8 cellular contexts compared by ENCODE assay signal in the genomic region with DNA sequence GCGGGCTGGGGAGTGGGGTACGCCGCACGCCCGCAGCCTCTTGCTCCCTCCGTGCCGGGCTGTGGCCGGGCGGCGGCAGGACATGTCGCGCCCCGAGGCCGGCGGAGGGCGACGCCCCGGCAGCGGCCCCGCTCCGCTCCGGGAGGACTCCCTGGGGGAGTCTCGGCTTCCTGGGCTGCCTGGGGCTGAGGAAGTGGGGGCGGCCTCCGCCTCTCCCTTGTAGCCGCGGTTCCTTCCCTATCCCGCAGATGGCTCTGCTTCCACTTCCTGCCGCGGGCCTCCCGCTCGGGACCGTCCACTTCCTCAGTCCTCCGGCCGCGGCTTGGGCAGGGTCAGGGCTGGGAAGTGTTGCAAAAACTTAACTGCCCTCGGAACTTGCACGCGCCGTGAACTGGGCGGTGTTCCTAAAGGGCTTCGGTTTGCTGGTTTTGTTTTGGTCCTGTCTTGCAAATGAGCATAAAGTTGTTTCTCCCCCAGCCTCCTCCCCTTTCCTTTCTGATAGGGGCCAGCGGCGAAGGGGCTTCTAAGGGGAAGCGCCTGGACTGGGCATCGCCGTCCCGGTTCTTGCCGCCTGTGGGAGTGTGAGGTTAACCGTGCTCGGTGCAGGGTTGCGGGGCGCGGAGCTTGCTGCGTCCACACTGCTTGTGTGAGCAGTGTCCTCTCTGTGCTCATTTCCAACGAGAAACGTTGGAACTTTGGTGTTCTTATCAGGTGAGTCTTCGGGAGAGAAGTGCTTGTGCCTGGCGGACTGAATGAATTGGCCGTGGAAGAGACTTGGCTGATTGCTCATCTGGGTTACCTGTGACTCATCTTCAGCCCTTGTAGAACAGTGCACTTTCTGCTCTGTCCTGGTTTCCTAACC. TPM values are rescaled to one million over a fixed set of nuclear protein-coding genes. Genes with fewer than 3 reads are reported as not detected.
A peak's percentile ranks its signal among the peaks of the same experiment; 100 is the strongest.
DNase-seq lines count a peak whose midpoint lies in the region; ATAC-seq and TF ChIP-seq lines count a peak whose summit lies in the region.

No MANE protein-coding gene starts in this region.

- peaks cover 20% of the 10 kb centered on the region for H3F3A ChIP-seq in PC-9 (ENCODE audit: insufficient read depth, low read depth)

- peaks cover 6% of the 10 kb centered on the region for H3K27me3 Mint-ChIP-seq in activated naive CD8-positive, alpha-beta T cell treated with anti-CD3 and anti-CD28 coated beads for 36 hours
- peaks cover 27% of the 10 kb centered on the region for H3K27me3 Mint-ChIP-seq in neural crest cell (ENCODE audit: low read depth)

- H3K4me3 ChIP-seq in PC-9 (peak overlapping the region; percentile 80), uterus (peak overlapping the region; percentile 65 to 91)

- intact Hi-C loops in PC-9 (cut with micrococcal nuclease; ENCODE audit: unreplicated experiment), result loop anchor here (1.0 to 2.0 kb wide), 4 partner anchors 8 to 60 kb away; no protein-coding TSS in a partner anchor
- intact Hi-C loops in uterus (cut with DNase I; ENCODE audit: low total_unique reads), result no loop called here

- peak overlapping the region; percentile 79 for H2AFZ ChIP-seq in PC-9

- no TSS peak for BruUV-seq in PC-9 (replicated peaks; lab: Mats Ljungman, UMichigan)

- peaks cover 23% of the 10 kb centered on the region for H3K36me3 Mint-ChIP-seq in activated naive CD8-positive, alpha-beta T cell treated with anti-CD3 and anti-CD28 coated beads for 36 hours
- peaks cover 2% of the 10 kb centered on the region for H3K36me3 Mint-ChIP-seq in neural crest cell (ENCODE audit: low read depth)

- POLR2A ChIA-PET in PC-9 (lab: Charles Lee; ENCODE audit: unreplicated experiment), result interaction anchor here (0.7 to 1.2 kb wide), 5 partner anchors 13 to 493 kb away, joined by 3 to 23 read pairs (median 8); partner anchors contain the start of genes PTPN4 and TMEM185B

- H3K4me1 Mint-ChIP-seq in activated naive CD8-positive, alpha-beta T cell treated with anti-CD3 and anti-CD28 coated beads for 36 hours, result peaks cover 28% of the 10 kb centered on the region
- peaks cover 55% of the 10 kb centered on the region for H3K4me1 Mint-ChIP-seq in neural crest cell

- TF ChIP-seq CTCF in PC-9 (conservative IDR thresholded peaks at IDR 0.05), result no peak; the same call in 1 of the 2 replicates
- peak; percentile 53 for TF ChIP-seq CTCF in neural crest cell (conservative IDR thresholded peaks at IDR 0.05)
- TF ChIP-seq CTCF in uterus (IDR thresholded peaks at IDR 0.05), result peak in 3 of 4 experiments; percentile 29 to 57 (median 53)

- H3K9me3 ChIP-seq in PC-9 (ENCODE audit: insufficient read depth, low read depth) (no peaks in the 10 kb centered on the region), uterus (no peaks in the 10 kb centered on the region)

- peaks cover 9% of the 10 kb centered on the region; the same call in 1 of the 2 replicates for H4K20me1 ChIP-seq in PC-9 (ENCODE audit: insufficient read depth)

- H3K36me3 ChIP-seq in PC-9 (ENCODE audit: low read depth), result peaks cover 22% of the 10 kb centered on the region
- H3K36me3 ChIP-seq in uterus, result no peaks in the 10 kb centered on the region

- peak in 1 of 2 donors; percentile 55 for TF ChIP-seq POLR2A in uterus (IDR thresholded peaks at IDR 0.05)

- peaks cover 37% of the 10 kb centered on the region for H3K4me1 ChIP-seq in PC-9 (replicated peaks; ENCODE audit: insufficient read depth)
- no peaks in the 10 kb centered on the region for H3K4me1 ChIP-seq in uterus

- H3K9me2 ChIP-seq in PC-9 (ENCODE audit: insufficient read depth), result no peaks in the 10 kb centered on the region

- H3K27ac ChIP-seq in PC-9 (peak overlapping the region; percentile 53), uterus (peak overlapping the region; percentile 92 to 95)

- peaks cover 52% of the 10 kb centered on the region for H3K79me2 ChIP-seq in PC-9 (ENCODE audit: low read depth)

- ATAC-seq in GM19324 (IDR thresholded peaks at IDR 0.05; ENCODE audit: low FRiP score, unreplicated experiment) (peak; percentile 29), HG03280 (IDR thresholded peaks at IDR 0.05; ENCODE audit: unreplicated experiment) (peak; percentile 4)

- H3K27ac Mint-ChIP-seq in activated naive CD8-positive, alpha-beta T cell treated with anti-CD3 and anti-CD28 coated beads for 36 hours, result peak overlapping the region; percentile 73
- H3K27ac Mint-ChIP-seq in neural crest cell (ENCODE audit: unreplicated experiment), result peak overlapping the region; percentile 47

- peak overlapping the region; percentile 89 for H3K4me3 Mint-ChIP-seq in activated naive CD8-positive, alpha-beta T cell treated with anti-CD3 and anti-CD28 coated beads for 36 hours
- peak overlapping the region; percentile 99 for H3K4me3 Mint-ChIP-seq in neural crest cell

- CTCF ChIA-PET in PC-9 (lab: Charles Lee), result interaction anchor here (0.9 to 2.1 kb wide), 4 partner anchors 17 to 60 kb away, joined by 3 to 7 read pairs (median 5); partner anchors contain the start of gene TMEM185B

- peak overlapping the region; percentile 82 for H3K4me2 ChIP-seq in PC-9

- peaks cover 1% of the 10 kb centered on the region for H3K9me3 Mint-ChIP-seq in activated naive CD8-positive, alpha-beta T cell treated with anti-CD3 and anti-CD28 coated beads for 36 hours
- H3K9me3 Mint-ChIP-seq in neural crest cell, result no peaks in the 10 kb centered on the region

- H3K27me3 ChIP-seq in PC-9 (ENCODE audit: insufficient read depth, low read depth) (no peaks in the 10 kb centered on the region), uterus (no peaks in the 10 kb centered on the region)

- DNase-seq in DMS 273 (lab: John Stamatoyannopoulos, UW; ENCODE audit: unreplicated experiment), result peak; percentile 77
- peak; percentile 70 to 81 for DNase-seq in PC-9
- DNase-seq in activated naive CD8-positive, alpha-beta T cell treated with anti-CD3 and anti-CD28 coated beads for 36 hours, result peak; percentile 14
- DNase-seq in germinal center (ENCODE audit: low spot score), result peak; percentile 76
- DNase-seq in neural crest cell (ENCODE audit: low read depth, low spot score), result peak; percentile 67
- peak; percentile 78 to 81 for DNase-seq in uterus

RNA-seq across cellular contexts. Expression of gene RALB, which starts 0.6 kb away (rescaled TPM):
- total RNA-seq in PC-9 (2021) (74.2 and 86.6 TPM in 2 replicates), neural crest cell (29.3 and 30.0 TPM in 2 replicates), uterus (10 to 100 TPM; 54.1 to 96.7 (median 78.2) TPM)
- total RNA-seq in activated naive CD8-positive, alpha-beta T cell treated with anti-CD3 and anti-CD28 coated beads for 36 hours, result 10 to 100 TPM; 16.6 to 16.7 TPM

RNA-seq across cellular contexts. Expression of gene TMEM185B, which starts 30.1 kb away (rescaled TPM):
- total RNA-seq in PC-9 (2021) (23.5 and 30.3 TPM in 2 replicates), neural crest cell (22.4 and 22.7 TPM in 2 replicates), uterus (10 to 100 TPM; 11.5 to 34.6 (median 22.0) TPM)
- 10 to 100 TPM; 23.2 to 24.2 TPM for total RNA-seq in activated naive CD8-positive, alpha-beta T cell treated with anti-CD3 and anti-CD28 coated beads for 36 hours

Comparison
In these comparisons a context has a peak if more than half of its experiments do, and no peak if none do; other contexts are left out.
1. Peak in every context shown above with its lines: DNase-seq, ATAC-seq, H3K4me3 ChIP-seq and H3K27ac ChIP-seq.
2. DNase-seq: peak in every context shown above with its lines; median percentile 80 in uterus; 77 in DMS 273; 76 in germinal center; 76 in PC-9; 67 in neural crest cell; 14 in activated naive CD8-positive, alpha-beta T cell treated with anti-CD3 and anti-CD28 coated beads for 36 hours.